23 cellular contexts compared by ENCODE assay signal in the genomic region with DNA sequence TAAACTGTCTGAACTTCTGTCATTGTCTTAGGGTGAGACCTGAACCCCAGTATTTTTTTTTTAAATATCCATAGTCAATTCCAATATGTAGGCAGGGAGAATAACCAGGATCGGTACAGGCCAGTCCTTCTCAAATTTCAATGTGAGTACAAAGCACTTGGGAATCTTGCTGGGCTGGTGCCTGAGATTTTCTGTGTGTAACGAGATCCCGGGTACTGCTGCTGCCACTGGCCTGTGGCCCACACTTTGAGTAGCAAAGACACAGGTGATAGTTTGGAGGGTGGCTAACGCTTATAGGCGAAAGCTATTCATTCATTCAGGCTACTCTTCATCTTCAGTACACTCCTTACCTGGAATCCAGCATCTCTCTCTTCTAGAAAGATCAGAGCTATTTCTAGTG.
"Had no signal": no experiment of that assay in that cellular context is flagged by ENCODE, and none has a peak within 500 bp of the region (broad histone marks: within the 10 kb centered on the region; RNA-seq: fewer than 3 reads in every experiment).

No MANE protein-coding gene starts in this region.

- H3K36me3 Mint-ChIP-seq: brain, naive B cell had no signal

- ATAC-seq: activated CD8-positive, alpha-beta T cell treated with anti-CD3 and anti-CD28 coated beads, Interleukin-2, amount 10 ng/mL, durations not matched to agents 7 days and 5 days; left lobe of liver; right cardiac atrium had no signal

- H3K27me3 ChIP-seq: hepatocyte, tibial nerve, uterus had no signal

- H3K4me3 Mint-ChIP-seq: activated CD4-positive, alpha-beta T cell treated with anti-CD3 and anti-CD28 coated beads, Interleukin-2, amount 10 ng/mL, durations not matched to agents 24 days and 14 days; activated CD8-positive, alpha-beta T cell treated with anti-CD3 and anti-CD28 coated beads, Interleukin-2, amount 10 ng/mL, durations not matched to agents 7 days and 5 days; activated T-cell treated with anti-CD3 and anti-CD28 coated beads, Interleukin-2, amount 50 U/mL, for 24 hours; brain; endodermal cell; memory B cell; naive B cell; neural crest cell; stimulated activated naive CD8-positive, alpha-beta T cell treated with anti-CD3 and anti-CD28 coated beads, Interleukin-15, Interleukin-2, amounts not matched to agents 100 ng/mL and 50 ng/mL, for 24 hours had no signal

- H3K27me3 Mint-ChIP-seq: activated CD4-positive, alpha-beta T cell treated with anti-CD3 and anti-CD28 coated beads, Interleukin-2, amount 10 ng/mL, durations not matched to agents 24 days and 14 days; activated T-cell treated with anti-CD3 and anti-CD28 coated beads, Interleukin-2, amount 50 U/mL, for 24 hours; brain; naive B cell; progenitor cell of endocrine pancreas; stimulated activated naive CD8-positive, alpha-beta T cell treated with anti-CD3 and anti-CD28 coated beads, Interleukin-15, Interleukin-2, amounts not matched to agents 100 ng/mL and 50 ng/mL, for 24 hours had no signal

- H3K9me3 Mint-ChIP-seq: activated CD4-positive, alpha-beta T cell treated with anti-CD3 and anti-CD28 coated beads, Interleukin-2, amount 10 ng/mL, durations not matched to agents 24 days and 14 days; activated T-cell treated with anti-CD3 and anti-CD28 coated beads, Interleukin-2, amount 50 U/mL, for 24 hours; activated T-helper 2 cell treated with anti-CD3 and anti-CD28 coated beads, Interferon-gamma antibody, Interleukin-2, Interleukin-4, amounts not matched to agents 10 μg/mL and 5 μg/mL and 100 μg/mL, durations not matched to agents 14 hours and 24 hours and 36 hours; naive B cell had no signal

- H3K36me3 ChIP-seq: tibial nerve, uterus had no signal

- DNase-seq: activated CD4-positive, alpha-beta T cell treated with anti-CD3 and anti-CD28 coated beads, Interleukin-2, amount 10 ng/mL, durations not matched to agents 24 days and 14 days; activated CD8-positive, alpha-beta T cell treated with anti-CD3 and anti-CD28 coated beads, Interleukin-2, amount 10 ng/mL, durations not matched to agents 7 days and 5 days; activated naive CD4-positive, alpha-beta T cell treated with Interleukin-2 at 50 U/mL for 16 hours; activated T-cell treated with anti-CD3 and anti-CD28 coated beads, Interleukin-2, amount 50 U/mL, for 24 hours; central memory CD4-positive, alpha-beta T cell; endodermal cell; foreskin fibroblast; islet precursor cell; naive B cell; stimulated activated CD4-positive, alpha-beta T cell treated with anti-CD3 and anti-CD28 coated beads, Interleukin-2, amount 100 ng/mL, for 24 hours; T-helper 9 cell; uterus had no signal

- H3K9me3 ChIP-seq: tibial nerve, uterus had no signal

- H3K27ac ChIP-seq: epithelial cell of prostate, hepatocyte, tibial nerve, uterus had no signal

- H3K4me1 ChIP-seq: tibial nerve, uterus had no signal

- H3K4me1 Mint-ChIP-seq: activated CD4-positive, alpha-beta T cell treated with anti-CD3 and anti-CD28 coated beads, Interleukin-2, amount 10 ng/mL, durations not matched to agents 24 days and 14 days; endodermal cell; neural crest cell had no signal

- H3K4me3 ChIP-seq: hepatocyte, tibial nerve, uterus had no signal

- H3K27ac Mint-ChIP-seq: activated CD4-positive, alpha-beta T cell treated with anti-CD3 and anti-CD28 coated beads, Interleukin-2, amount 10 ng/mL, durations not matched to agents 24 days and 14 days; activated CD8-positive, alpha-beta T cell treated with anti-CD3 and anti-CD28 coated beads, Interleukin-2, amount 10 ng/mL, durations not matched to agents 7 days and 5 days; activated T-cell treated with anti-CD3 and anti-CD28 coated beads, Interleukin-2, amount 50 U/mL, for 24 hours; activated T-helper 2 cell treated with anti-CD3 and anti-CD28 coated beads, Interferon-gamma antibody, Interleukin-2, Interleukin-4, amounts not matched to agents 10 μg/mL and 5 μg/mL and 100 μg/mL, durations not matched to agents 14 hours and 24 hours and 36 hours; brain; endodermal cell; memory B cell; naive B cell; progenitor cell of endocrine pancreas; stimulated activated naive CD8-positive, alpha-beta T cell treated with anti-CD3 and anti-CD28 coated beads, Interleukin-15, Interleukin-2, amounts not matched to agents 100 ng/mL and 50 ng/mL, for 24 hours had no signal
